ENCODE assay signal across 1 cellular context in the genomic region with DNA sequence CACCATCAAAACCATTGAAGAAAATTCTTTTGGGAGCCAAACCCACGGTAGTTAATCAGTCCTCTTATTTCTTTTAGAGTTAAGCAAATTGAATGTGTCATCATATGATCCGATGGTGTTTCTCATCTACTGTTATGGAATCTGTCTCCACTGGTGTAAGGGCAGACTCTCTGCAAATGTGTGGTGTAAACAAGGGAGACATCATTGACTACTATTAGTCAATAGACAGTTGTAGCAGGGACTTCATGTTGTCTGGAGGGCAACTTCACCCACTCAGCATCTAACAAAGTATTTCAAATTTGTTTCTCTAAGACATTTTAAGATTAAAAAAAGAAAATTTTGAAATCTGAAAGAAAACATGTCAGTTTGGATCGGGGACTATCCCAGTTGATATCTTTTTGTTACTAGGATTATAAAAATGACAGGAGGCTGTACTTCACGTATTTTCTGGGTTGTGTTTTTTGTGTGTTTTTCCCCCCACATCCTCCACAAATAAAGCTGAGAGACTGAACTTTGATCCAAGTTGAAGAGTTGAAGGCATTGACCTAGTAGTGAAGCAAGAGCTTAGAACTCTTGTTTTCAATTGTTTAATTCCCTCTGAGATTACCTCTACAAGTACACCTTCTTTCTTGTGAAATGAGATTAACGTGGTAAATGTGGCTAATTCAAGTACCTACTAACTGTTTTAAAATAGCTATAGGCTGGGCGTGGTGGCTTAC.
TF ChIP-seq lines count a peak whose summit lies in the region.

No MANE protein-coding gene starts in this region.

TF ChIP-seq in HepG2, 621 proteins besides CTCF, POLR2A, EP300 and RAD21 (continued from another document and continues in another):
- TF ChIP-seq, protein P1, sequence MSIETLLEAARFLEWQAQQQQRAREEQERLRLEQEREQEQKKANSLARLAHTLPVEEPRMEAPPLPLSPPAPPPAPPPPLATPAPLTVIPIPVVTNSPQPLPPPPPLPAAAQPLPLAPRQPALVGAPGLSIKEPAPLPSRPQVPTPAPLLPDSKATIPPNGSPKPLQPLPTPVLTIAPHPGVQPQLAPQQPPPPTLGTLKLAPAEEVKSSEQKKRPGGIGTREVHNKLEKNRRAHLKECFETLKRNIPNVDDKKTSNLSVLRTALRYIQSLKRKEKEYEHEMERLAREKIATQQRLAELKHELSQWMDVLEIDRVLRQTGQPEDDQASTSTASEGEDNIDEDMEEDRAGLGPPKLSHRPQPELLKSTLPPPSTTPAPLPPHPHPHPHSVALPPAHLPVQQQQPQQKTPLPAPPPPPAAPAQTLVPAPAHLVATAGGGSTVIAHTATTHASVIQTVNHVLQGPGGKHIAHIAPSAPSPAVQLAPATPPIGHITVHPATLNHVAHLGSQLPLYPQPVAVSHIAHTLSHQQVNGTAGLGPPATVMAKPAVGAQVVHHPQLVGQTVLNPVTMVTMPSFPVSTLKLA (IDR thresholded peaks at IDR 0.05), result no peak
- TF ChIP-seq HNF4A (CRISPR knock-in tag; IDR thresholded peaks at IDR 0.05), result peak; percentile 82
- no peak for TF ChIP-seq ZNF264 (CRISPR knock-in tag; IDR thresholded peaks at IDR 0.05)
- no peak for TF ChIP-seq GFI1 (CRISPR knock-in tag; IDR thresholded peaks at IDR 0.05; ENCODE audit: borderline replicate concordance)
- TF ChIP-seq, protein P2, sequence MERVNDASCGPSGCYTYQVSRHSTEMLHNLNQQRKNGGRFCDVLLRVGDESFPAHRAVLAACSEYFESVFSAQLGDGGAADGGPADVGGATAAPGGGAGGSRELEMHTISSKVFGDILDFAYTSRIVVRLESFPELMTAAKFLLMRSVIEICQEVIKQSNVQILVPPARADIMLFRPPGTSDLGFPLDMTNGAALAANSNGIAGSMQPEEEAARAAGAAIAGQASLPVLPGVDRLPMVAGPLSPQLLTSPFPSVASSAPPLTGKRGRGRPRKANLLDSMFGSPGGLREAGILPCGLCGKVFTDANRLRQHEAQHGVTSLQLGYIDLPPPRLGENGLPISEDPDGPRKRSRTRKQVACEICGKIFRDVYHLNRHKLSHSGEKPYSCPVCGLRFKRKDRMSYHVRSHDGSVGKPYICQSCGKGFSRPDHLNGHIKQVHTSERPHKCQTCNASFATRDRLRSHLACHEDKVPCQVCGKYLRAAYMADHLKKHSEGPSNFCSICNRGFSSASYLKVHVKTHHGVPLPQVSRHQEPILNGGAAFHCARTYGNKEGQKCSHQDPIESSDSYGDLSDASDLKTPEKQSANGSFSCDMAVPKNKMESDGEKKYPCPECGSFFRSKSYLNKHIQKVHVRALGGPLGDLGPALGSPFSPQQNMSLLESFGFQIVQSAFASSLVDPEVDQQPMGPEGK (CRISPR knock-in tag; IDR thresholded peaks at IDR 0.05), result peak; percentile 49; the same call in 1 of the 2 replicates
- peak; percentile 59 for TF ChIP-seq CEBPG (CRISPR knock-in tag; IDR thresholded peaks at IDR 0.05)
- no peak for TF ChIP-seq REPIN1 (CRISPR knock-in tag; IDR thresholded peaks at IDR 0.05; ENCODE audit: borderline replicate concordance, low read depth)
- TF ChIP-seq, protein P3, sequence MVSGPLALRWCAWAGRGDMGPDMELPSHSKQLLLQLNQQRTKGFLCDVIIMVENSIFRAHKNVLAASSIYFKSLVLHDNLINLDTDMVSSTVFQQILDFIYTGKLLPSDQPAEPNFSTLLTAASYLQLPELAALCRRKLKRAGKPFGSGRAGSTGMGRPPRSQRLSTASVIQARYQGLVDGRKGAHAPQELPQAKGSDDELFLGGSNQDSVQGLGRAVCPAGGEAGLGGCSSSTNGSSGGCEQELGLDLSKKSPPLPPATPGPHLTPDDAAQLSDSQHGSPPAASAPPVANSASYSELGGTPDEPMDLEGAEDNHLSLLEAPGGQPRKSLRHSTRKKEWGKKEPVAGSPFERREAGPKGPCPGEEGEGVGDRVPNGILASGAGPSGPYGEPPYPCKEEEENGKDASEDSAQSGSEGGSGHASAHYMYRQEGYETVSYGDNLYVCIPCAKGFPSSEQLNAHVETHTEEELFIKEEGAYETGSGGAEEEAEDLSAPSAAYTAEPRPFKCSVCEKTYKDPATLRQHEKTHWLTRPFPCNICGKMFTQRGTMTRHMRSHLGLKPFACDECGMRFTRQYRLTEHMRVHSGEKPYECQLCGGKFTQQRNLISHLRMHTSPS (CRISPR knock-in tag; IDR thresholded peaks at IDR 0.05; ENCODE audit: low read depth), result no peak
- no peak for TF ChIP-seq FOXP1 (IDR thresholded peaks at IDR 0.05)
- TF ChIP-seq FOXP1 (CRISPR knock-in tag; IDR thresholded peaks at IDR 0.05), result peak; percentile 30; the same call in 1 of the 2 replicates
- TF ChIP-seq JUND (CRISPR knock-in tag; IDR thresholded peaks at IDR 0.05), result no peak
- TF ChIP-seq, protein P4, sequence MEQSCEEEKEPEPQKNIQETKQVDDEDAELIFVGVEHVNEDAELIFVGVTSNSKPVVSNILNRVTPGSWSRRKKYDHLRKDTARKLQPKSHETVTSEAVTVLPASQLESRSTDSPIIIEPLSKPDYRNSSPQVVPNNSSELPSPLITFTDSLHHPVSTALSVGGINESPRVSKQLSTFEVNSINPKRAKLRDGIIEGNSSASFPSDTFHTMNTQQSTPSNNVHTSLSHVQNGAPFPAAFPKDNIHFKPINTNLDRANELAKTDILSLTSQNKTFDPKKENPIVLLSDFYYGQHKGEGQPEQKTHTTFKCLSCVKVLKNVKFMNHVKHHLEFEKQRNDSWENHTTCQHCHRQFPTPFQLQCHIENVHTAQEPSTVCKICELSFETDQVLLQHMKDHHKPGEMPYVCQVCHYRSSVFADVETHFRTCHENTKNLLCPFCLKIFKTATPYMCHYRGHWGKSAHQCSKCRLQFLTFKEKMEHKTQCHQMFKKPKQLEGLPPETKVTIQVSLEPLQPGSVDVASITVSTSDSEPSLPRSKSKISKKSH (CRISPR knock-in tag; IDR thresholded peaks at IDR 0.05; ENCODE audit: borderline replicate concordance), result no peak
- TF ChIP-seq ZNF776 (CRISPR knock-in tag; IDR thresholded peaks at IDR 0.05), result no peak
- TF ChIP-seq, protein P5, sequence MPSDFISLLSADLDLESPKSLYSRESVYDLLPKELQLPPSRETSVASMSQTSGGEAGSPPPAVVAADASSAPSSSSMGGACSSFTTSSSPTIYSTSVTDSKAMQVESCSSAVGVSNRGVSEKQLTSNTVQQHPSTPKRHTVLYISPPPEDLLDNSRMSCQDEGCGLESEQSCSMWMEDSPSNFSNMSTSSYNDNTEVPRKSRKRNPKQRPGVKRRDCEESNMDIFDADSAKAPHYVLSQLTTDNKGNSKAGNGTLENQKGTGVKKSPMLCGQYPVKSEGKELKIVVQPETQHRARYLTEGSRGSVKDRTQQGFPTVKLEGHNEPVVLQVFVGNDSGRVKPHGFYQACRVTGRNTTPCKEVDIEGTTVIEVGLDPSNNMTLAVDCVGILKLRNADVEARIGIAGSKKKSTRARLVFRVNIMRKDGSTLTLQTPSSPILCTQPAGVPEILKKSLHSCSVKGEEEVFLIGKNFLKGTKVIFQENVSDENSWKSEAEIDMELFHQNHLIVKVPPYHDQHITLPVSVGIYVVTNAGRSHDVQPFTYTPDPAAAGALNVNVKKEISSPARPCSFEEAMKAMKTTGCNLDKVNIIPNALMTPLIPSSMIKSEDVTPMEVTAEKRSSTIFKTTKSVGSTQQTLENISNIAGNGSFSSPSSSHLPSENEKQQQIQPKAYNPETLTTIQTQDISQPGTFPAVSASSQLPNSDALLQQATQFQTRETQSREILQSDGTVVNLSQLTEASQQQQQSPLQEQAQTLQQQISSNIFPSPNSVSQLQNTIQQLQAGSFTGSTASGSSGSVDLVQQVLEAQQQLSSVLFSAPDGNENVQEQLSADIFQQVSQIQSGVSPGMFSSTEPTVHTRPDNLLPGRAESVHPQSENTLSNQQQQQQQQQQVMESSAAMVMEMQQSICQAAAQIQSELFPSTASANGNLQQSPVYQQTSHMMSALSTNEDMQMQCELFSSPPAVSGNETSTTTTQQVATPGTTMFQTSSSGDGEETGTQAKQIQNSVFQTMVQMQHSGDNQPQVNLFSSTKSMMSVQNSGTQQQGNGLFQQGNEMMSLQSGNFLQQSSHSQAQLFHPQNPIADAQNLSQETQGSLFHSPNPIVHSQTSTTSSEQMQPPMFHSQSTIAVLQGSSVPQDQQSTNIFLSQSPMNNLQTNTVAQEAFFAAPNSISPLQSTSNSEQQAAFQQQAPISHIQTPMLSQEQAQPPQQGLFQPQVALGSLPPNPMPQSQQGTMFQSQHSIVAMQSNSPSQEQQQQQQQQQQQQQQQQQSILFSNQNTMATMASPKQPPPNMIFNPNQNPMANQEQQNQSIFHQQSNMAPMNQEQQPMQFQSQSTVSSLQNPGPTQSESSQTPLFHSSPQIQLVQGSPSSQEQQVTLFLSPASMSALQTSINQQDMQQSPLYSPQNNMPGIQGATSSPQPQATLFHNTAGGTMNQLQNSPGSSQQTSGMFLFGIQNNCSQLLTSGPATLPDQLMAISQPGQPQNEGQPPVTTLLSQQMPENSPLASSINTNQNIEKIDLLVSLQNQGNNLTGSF (CRISPR knock-in tag; IDR thresholded peaks at IDR 0.05), result no peak
- no peak for TF ChIP-seq SOX6 (IDR thresholded peaks at IDR 0.05)
- peak; percentile 53; the same call in 1 of the 2 replicates for TF ChIP-seq SOX6 (CRISPR knock-in tag; IDR thresholded peaks at IDR 0.05)
- TF ChIP-seq ZNF598 (CRISPR knock-in tag; IDR thresholded peaks at IDR 0.05; ENCODE audit: borderline replicate concordance), result no peak
- TF ChIP-seq, protein P6, sequence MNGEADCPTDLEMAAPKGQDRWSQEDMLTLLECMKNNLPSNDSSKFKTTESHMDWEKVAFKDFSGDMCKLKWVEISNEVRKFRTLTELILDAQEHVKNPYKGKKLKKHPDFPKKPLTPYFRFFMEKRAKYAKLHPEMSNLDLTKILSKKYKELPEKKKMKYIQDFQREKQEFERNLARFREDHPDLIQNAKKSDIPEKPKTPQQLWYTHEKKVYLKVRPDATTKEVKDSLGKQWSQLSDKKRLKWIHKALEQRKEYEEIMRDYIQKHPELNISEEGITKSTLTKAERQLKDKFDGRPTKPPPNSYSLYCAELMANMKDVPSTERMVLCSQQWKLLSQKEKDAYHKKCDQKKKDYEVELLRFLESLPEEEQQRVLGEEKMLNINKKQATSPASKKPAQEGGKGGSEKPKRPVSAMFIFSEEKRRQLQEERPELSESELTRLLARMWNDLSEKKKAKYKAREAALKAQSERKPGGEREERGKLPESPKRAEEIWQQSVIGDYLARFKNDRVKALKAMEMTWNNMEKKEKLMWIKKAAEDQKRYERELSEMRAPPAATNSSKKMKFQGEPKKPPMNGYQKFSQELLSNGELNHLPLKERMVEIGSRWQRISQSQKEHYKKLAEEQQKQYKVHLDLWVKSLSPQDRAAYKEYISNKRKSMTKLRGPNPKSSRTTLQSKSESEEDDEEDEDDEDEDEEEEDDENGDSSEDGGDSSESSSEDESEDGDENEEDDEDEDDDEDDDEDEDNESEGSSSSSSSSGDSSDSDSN (CRISPR knock-in tag; IDR thresholded peaks at IDR 0.05), result no peak
- no peak for TF ChIP-seq GABPA (IDR thresholded peaks at IDR 0.05; ENCODE audit: low read depth, low read length)
- 0 out of 2 replicates have a peak, but pooled peaks have one; percentile 24 for TF ChIP-seq GABPA (CRISPR knock-in tag; IDR thresholded peaks at IDR 0.05; ENCODE audit: low read depth)
- no peak for TF ChIP-seq SCMH1 (CRISPR knock-in tag; IDR thresholded peaks at IDR 0.05; ENCODE audit: borderline replicate concordance)
- TF ChIP-seq, protein P7, sequence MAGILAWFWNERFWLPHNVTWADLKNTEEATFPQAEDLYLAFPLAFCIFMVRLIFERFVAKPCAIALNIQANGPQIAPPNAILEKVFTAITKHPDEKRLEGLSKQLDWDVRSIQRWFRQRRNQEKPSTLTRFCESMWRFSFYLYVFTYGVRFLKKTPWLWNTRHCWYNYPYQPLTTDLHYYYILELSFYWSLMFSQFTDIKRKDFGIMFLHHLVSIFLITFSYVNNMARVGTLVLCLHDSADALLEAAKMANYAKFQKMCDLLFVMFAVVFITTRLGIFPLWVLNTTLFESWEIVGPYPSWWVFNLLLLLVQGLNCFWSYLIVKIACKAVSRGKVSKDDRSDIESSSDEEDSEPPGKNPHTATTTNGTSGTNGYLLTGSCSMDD (CRISPR knock-in tag; IDR thresholded peaks at IDR 0.05), result no peak
- TF ChIP-seq, protein P8, sequence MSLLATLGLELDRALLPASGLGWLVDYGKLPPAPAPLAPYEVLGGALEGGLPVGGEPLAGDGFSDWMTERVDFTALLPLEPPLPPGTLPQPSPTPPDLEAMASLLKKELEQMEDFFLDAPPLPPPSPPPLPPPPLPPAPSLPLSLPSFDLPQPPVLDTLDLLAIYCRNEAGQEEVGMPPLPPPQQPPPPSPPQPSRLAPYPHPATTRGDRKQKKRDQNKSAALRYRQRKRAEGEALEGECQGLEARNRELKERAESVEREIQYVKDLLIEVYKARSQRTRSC (CRISPR knock-in tag; IDR thresholded peaks at IDR 0.05; ENCODE audit: low read depth), result no peak
- TF ChIP-seq CBX5 (CRISPR knock-in tag; IDR thresholded peaks at IDR 0.05; ENCODE audit: borderline replicate concordance), result no peak
- TF ChIP-seq, protein P9, sequence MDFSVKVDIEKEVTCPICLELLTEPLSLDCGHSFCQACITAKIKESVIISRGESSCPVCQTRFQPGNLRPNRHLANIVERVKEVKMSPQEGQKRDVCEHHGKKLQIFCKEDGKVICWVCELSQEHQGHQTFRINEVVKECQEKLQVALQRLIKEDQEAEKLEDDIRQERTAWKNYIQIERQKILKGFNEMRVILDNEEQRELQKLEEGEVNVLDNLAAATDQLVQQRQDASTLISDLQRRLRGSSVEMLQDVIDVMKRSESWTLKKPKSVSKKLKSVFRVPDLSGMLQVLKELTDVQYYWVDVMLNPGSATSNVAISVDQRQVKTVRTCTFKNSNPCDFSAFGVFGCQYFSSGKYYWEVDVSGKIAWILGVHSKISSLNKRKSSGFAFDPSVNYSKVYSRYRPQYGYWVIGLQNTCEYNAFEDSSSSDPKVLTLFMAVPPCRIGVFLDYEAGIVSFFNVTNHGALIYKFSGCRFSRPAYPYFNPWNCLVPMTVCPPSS (IDR thresholded peaks at IDR 0.05), result no peak
- TF ChIP-seq ZNF674 (CRISPR knock-in tag; IDR thresholded peaks at IDR 0.05; ENCODE audit: low read depth), result no peak
- no peak for TF ChIP-seq TSC22D2 (CRISPR knock-in tag; IDR thresholded peaks at IDR 0.05; ENCODE audit: borderline replicate concordance)
- TF ChIP-seq ZNF589 (CRISPR knock-in tag; conservative IDR thresholded peaks at IDR 0.05), result no peak
- TF ChIP-seq TAF1 (CRISPR knock-in tag; IDR thresholded peaks at IDR 0.05), result no peak
- no peak for TF ChIP-seq MLLT10 (CRISPR knock-in tag; IDR thresholded peaks at IDR 0.05)
- TF ChIP-seq, protein P10, sequence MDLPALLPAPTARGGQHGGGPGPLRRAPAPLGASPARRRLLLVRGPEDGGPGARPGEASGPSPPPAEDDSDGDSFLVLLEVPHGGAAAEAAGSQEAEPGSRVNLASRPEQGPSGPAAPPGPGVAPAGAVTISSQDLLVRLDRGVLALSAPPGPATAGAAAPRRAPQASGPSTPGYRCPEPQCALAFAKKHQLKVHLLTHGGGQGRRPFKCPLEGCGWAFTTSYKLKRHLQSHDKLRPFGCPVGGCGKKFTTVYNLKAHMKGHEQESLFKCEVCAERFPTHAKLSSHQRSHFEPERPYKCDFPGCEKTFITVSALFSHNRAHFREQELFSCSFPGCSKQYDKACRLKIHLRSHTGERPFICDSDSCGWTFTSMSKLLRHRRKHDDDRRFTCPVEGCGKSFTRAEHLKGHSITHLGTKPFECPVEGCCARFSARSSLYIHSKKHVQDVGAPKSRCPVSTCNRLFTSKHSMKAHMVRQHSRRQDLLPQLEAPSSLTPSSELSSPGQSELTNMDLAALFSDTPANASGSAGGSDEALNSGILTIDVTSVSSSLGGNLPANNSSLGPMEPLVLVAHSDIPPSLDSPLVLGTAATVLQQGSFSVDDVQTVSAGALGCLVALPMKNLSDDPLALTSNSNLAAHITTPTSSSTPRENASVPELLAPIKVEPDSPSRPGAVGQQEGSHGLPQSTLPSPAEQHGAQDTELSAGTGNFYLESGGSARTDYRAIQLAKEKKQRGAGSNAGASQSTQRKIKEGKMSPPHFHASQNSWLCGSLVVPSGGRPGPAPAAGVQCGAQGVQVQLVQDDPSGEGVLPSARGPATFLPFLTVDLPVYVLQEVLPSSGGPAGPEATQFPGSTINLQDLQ (CRISPR knock-in tag; IDR thresholded peaks at IDR 0.05), result no peak
- TF ChIP-seq GATAD2A (CRISPR knock-in tag; IDR thresholded peaks at IDR 0.05), result peak; percentile 35; the same call in 1 of the 2 replicates
